ENCODE assay signal across 7 cellular contexts in the genomic region with DNA sequence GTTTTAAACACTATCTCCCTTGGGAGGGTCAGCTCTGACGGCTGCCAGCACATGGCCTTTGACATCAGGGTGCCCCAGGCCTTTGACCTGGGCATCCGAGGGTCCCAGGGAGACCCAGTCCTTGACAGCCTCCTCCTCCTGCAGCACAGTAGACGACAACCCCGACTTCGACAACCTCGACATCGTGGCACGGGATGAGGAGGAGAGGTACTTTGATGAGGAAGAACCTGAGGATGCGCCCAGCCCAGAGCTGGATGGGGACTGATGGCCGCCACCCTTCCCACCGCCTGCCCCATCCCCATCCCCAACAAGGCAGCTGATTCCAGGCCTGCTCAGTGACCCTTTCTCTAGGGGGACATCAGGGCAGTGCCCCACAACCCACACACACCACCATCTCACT. TPM values are rescaled to one million over a fixed set of nuclear protein-coding genes. Genes with fewer than 3 reads are reported as not detected.
DNase-seq lines count a peak whose midpoint lies in the region; ATAC-seq lines count a peak whose summit lies in the region.
"Had no signal": no experiment of that assay in that cellular context is flagged by ENCODE, and none has a peak within 500 bp of the region (broad histone marks: within the 10 kb centered on the region; RNA-seq: fewer than 3 reads in every experiment).

No MANE protein-coding gene starts in this region.

- H3K9ac ChIP-seq in BLaER1 (peak overlapping the region; percentile 59; the same call in 1 of the 2 replicates), mucosa of rectum (ENCODE audit: low read depth in 1 of 2, low read length in 2 of 2) (peak overlapping the region in 1 of 2 donors; percentile 26)

- H3K36me3 Mint-ChIP-seq in activated CD8-positive, alpha-beta T cell treated with anti-CD3 and anti-CD28 coated beads, Interleukin-2, amount 10 ng/mL, durations not matched to agents 7 days and 5 days (ENCODE audit: low read depth) = peaks cover 77% of the 10 kb centered on the region

- peak overlapping the region; percentile 98 for H3K4me2 ChIP-seq in BLaER1

- POLR2A ChIA-PET in activated CD8-positive, alpha-beta T cell treated with anti-CD3 and anti-CD28 coated beads, Interleukin-2, amount 10 ng/mL, durations not matched to agents 7 days and 5 days (lab: Charles Lee) = no interaction called here

- peak overlapping the region; percentile 72 for H3K27ac Mint-ChIP-seq in activated CD8-positive, alpha-beta T cell treated with anti-CD3 and anti-CD28 coated beads, Interleukin-2, amount 10 ng/mL, durations not matched to agents 7 days and 5 days

- DNase-seq in activated CD8-positive, alpha-beta T cell treated with anti-CD3 and anti-CD28 coated beads, Interleukin-2, amount 10 ng/mL, durations not matched to agents 7 days and 5 days = no peak
- no peak for DNase-seq in NCI-H2081 treated with DMSO at 0.1 percent for 48 hours (lab: John Stamatoyannopoulos, UW)
- no peak for DNase-seq in OCI-M1 (lab: John Stamatoyannopoulos, UW)
- DNase-seq: DMS153 had no signal

- H3K36me3 ChIP-seq in BLaER1 (peaks cover 62% of the 10 kb centered on the region), mucosa of rectum (ENCODE audit: control insufficient read depth in 2 of 2, insufficient read depth in 2 of 2, low read length in 2 of 2) (peaks cover 28 to 38% of the 10 kb centered on the region in 2 donors)

- no peaks in the 10 kb centered on the region for H3K9me3 ChIP-seq in BLaER1
- H3K9me3 ChIP-seq in mucosa of rectum (ENCODE audit: control insufficient read depth in 2 of 2, low read length in 2 of 2) = no peaks in the 10 kb centered on the region

- no peak overlapping the region for H3K4me3 Mint-ChIP-seq in activated CD8-positive, alpha-beta T cell treated with anti-CD3 and anti-CD28 coated beads, Interleukin-2, amount 10 ng/mL, durations not matched to agents 7 days and 5 days

- H3K27me3 ChIP-seq in BLaER1 (no peaks in the 10 kb centered on the region), mucosa of rectum (ENCODE audit: control insufficient read depth in 2 of 2, insufficient read depth in 2 of 2, low read length in 2 of 2) (peaks cover 4 to 10% of the 10 kb centered on the region in 2 donors)

- peaks cover 48% of the 10 kb centered on the region for H3K4me1 Mint-ChIP-seq in activated CD8-positive, alpha-beta T cell treated with anti-CD3 and anti-CD28 coated beads, Interleukin-2, amount 10 ng/mL, durations not matched to agents 7 days and 5 days (ENCODE audit: low read depth)

- no peak for ATAC-seq in activated CD8-positive, alpha-beta T cell treated with anti-CD3 and anti-CD28 coated beads, Interleukin-2, amount 10 ng/mL, durations not matched to agents 7 days and 5 days
- ATAC-seq in activated CD4-positive, CD25-positive, alpha-beta regulatory T cell treated with anti-CD3 and anti-CD28 coated beads, Interleukin-2, amount 50 U/mL, for 24 hours = no peak

- H3K27ac ChIP-seq in BLaER1 (peak overlapping the region; percentile 70), mucosa of rectum (ENCODE audit: low read depth in 2 of 2, low read length in 2 of 2) (peak overlapping the region; percentile 75 to 83)

- no peaks in the 10 kb centered on the region for H3K27me3 Mint-ChIP-seq in activated CD8-positive, alpha-beta T cell treated with anti-CD3 and anti-CD28 coated beads, Interleukin-2, amount 10 ng/mL, durations not matched to agents 7 days and 5 days (ENCODE audit: low read depth)

- peaks cover 93% of the 10 kb centered on the region for H4K20me1 ChIP-seq in BLaER1

- CTCF ChIA-PET in activated CD8-positive, alpha-beta T cell treated with anti-CD3 and anti-CD28 coated beads, Interleukin-2, amount 10 ng/mL, durations not matched to agents 7 days and 5 days (lab: Charles Lee) = interaction anchor here (1.4 kb wide), 1 partner anchor 14 kb away, joined by 7 read pairs; no protein-coding TSS in a partner anchor

- H3K4me1 ChIP-seq in BLaER1 (peaks cover 64% of the 10 kb centered on the region), mucosa of rectum (ENCODE audit: control insufficient read depth in 2 of 2, insufficient read depth in 2 of 2, low read length in 2 of 2) (peaks cover 38 to 45% of the 10 kb centered on the region in 2 donors)

- H3K4me3 ChIP-seq in BLaER1 = no peak overlapping the region
- no peak overlapping the region for H3K4me3 ChIP-seq in mucosa of rectum (ENCODE audit: low read length in 2 of 2)

- H3K9me3 Mint-ChIP-seq in activated CD8-positive, alpha-beta T cell treated with anti-CD3 and anti-CD28 coated beads, Interleukin-2, amount 10 ng/mL, durations not matched to agents 7 days and 5 days (ENCODE audit: insufficient read depth) = no peaks in the 10 kb centered on the region

RNA-seq across cellular contexts. Expression of a gene that starts 12.5 kb away (rescaled TPM):
- 10 to 100 TPM; 33.5 to 36.1 TPM for total RNA-seq in activated CD8-positive, alpha-beta T cell treated with anti-CD3 and anti-CD28 coated beads, Interleukin-2, amount 10 ng/mL, durations not matched to agents 7 days and 5 days

RNA-seq across cellular contexts. Expression of a gene that starts 31.3 kb away (rescaled TPM):
- 100 to 1,000 TPM; 210 to 231 TPM for total RNA-seq in activated CD8-positive, alpha-beta T cell treated with anti-CD3 and anti-CD28 coated beads, Interleukin-2, amount 10 ng/mL, durations not matched to agents 7 days and 5 days

RNA-seq across cellular contexts. Expression of a gene that starts 41.5 kb away (rescaled TPM):
- 10 to 100 TPM; 10.6 to 12.8 TPM for total RNA-seq in activated CD8-positive, alpha-beta T cell treated with anti-CD3 and anti-CD28 coated beads, Interleukin-2, amount 10 ng/mL, durations not matched to agents 7 days and 5 days

RNA-seq across cellular contexts. Expression of a gene that starts 53.9 kb away (rescaled TPM):
- 1 to 10 TPM; 5.3 to 6.4 TPM for total RNA-seq in activated CD8-positive, alpha-beta T cell treated with anti-CD3 and anti-CD28 coated beads, Interleukin-2, amount 10 ng/mL, durations not matched to agents 7 days and 5 days

RNA-seq across cellular contexts. Expression of a gene that starts 58.3 kb away (rescaled TPM):
- total RNA-seq in activated CD8-positive, alpha-beta T cell treated with anti-CD3 and anti-CD28 coated beads, Interleukin-2, amount 10 ng/mL, durations not matched to agents 7 days and 5 days = 100 to 1,000 TPM; 332 to 340 TPM
